ENCODE assay signal across 7 cellular contexts in the genomic region with DNA sequence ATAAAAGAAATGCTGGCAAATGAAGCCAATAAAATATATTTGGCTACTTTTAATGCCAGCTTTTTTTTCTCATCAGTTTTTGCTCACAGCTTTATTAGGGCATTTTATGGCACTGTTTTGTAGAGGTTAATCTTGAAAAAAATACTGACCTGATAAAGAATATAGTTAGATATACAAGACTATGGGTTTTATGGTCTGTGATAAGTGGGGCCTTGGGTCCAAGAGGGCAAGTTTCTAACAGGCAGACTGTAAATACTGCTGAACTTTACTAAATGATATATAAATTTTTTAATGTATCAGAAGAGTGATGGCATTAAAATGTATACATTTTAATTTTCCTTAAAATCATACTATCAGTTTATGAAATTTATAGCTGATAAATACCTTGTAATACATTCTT.
"Had no signal": no experiment of that assay in that cellular context is flagged by ENCODE, and none has a peak within 500 bp of the region (broad histone marks: within the 10 kb centered on the region; RNA-seq: fewer than 3 reads in every experiment).

No MANE protein-coding gene starts in this region.

- FAIRE-seq: GM12878, GM12891, GM12892, GM18507, GM19239 had no signal

- ATAC-seq: GM12878 had no signal

- H3K4me3 ChIP-seq: GM12878 had no signal

- DNase-seq: GDM1, GF-D8 had no signal
